In the genomic region with DNA sequence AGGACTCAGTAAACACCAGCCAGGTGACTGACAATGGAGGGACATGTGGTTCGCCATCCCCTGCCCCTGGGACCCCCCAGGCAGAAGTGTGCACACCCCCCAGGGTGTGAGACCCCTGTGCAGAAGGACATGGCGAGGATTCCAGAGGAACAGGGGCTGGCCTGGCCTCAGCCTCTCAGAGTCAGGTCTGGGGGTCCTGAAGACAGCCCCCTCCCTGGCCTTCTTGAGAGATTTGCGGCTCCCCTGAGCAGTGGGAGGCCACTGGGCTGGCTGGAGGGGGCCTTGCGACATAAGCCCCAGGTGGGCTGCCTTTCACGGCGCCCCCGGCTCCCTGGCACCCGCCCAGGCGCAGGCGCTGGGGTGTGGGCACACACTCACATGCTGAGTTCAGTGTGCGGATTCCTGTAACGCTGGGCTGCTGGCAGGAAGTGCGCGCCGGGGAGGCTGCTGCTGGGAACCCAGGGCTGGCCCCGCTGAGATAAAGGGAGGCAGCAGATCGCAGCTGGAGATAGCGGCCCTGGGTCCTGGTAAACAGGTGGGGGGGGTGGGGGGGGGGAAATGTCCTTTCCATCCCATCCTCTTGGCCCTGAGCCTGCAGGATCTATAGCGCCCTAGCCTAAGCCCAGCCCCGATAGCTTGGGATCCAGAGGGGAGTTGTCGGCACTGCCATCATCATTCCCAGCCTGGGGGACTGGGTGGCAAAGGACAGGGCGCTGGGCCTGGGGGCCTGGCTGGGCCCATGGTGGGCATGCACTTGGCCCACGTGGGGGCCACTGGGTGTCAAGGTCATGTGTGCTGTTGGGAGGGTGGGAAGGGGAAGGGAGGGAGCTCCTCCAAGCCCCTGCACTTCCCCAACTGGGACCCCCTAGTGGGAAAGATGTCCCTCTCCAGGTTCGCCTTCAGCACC, we compare ENCODE assay signal across 9 cellular contexts. TPM values are rescaled to one million over a fixed set of nuclear protein-coding genes. Genes with fewer than 3 reads are reported as not detected.
A peak's percentile ranks its signal among the peaks of the same experiment; 100 is the strongest.
DNase-seq lines count a peak whose midpoint lies in the region; ATAC-seq and TF ChIP-seq lines count a peak whose summit lies in the region.
"Had no signal": no experiment of that assay in that cellular context is flagged by ENCODE, and none has a peak within 500 bp of the region (broad histone marks: within the 10 kb centered on the region; RNA-seq: fewer than 3 reads in every experiment).

No MANE protein-coding gene starts in this region.

- H4K20me1 ChIP-seq in hepatocyte (ENCODE audit: insufficient read depth, poor library complexity, severe bottlenecking), result no peaks in the 10 kb centered on the region

- no peak overlapping the region for H2AFZ ChIP-seq in hepatocyte

- peak overlapping the region; percentile 92 for H3K27ac ChIP-seq in hepatocyte

- H3K27me3 ChIP-seq in BE2C (no peaks in the 10 kb centered on the region), hepatocyte (no peaks in the 10 kb centered on the region)

- peaks cover 52% of the 10 kb centered on the region for H3K4me1 Mint-ChIP-seq in activated T-cell treated with anti-CD3 and anti-CD28 coated beads, Interleukin-2, amount 50 U/mL, for 24 hours (ENCODE audit: low read depth)

- no peaks in the 10 kb centered on the region for H3K9me3 Mint-ChIP-seq in activated T-cell treated with anti-CD3 and anti-CD28 coated beads, Interleukin-2, amount 50 U/mL, for 24 hours

- H3K36me3 Mint-ChIP-seq in activated T-cell treated with anti-CD3 and anti-CD28 coated beads, Interleukin-2, amount 50 U/mL, for 24 hours (ENCODE audit: low read depth), result no peaks in the 10 kb centered on the region

- H3K4me2 ChIP-seq in hepatocyte, result peak overlapping the region; percentile 59

- H3K4me1 ChIP-seq in BE2C, result peaks cover 50% of the 10 kb centered on the region
- peaks cover 39% of the 10 kb centered on the region for H3K4me1 ChIP-seq in hepatocyte (ENCODE audit: insufficient read depth)

- H3K4me3 ChIP-seq in BE2C (ENCODE audit: low read depth, low read length), result peak overlapping the region; percentile 14; the same call in 1 of the 2 replicates
- no peak overlapping the region for H3K4me3 ChIP-seq in hepatocyte

- peak; percentile 89 for DNase-seq in BE2C
- DNase-seq in NCI-H774 (lab: John Stamatoyannopoulos, UW), result peak; percentile 25
- DNase-seq in activated T-cell treated with anti-CD3 and anti-CD28 coated beads, Interleukin-2, amount 50 U/mL, for 24 hours, result peak; percentile 83
- peak; percentile 74 for DNase-seq in hepatocyte (ENCODE audit: low spot score)
- DNase-seq in stimulated activated CD8-positive, alpha-beta memory T cell treated with anti-CD3 and anti-CD28 coated beads, Interleukin-12 subunit alpha, Interleukin-12 subunit beta, amount 100 ng/mL, for 4 hours (ENCODE audit: low read depth), result peak; percentile 33
- DNase-seq in Ammon's horn (ENCODE audit: low spot score), result no peak
- no peak for DNase-seq in NOMO-1 treated with DMSO at 0.1 percent for 48 hours (lab: John Stamatoyannopoulos, UW; ENCODE audit: unreplicated experiment)

- TF ChIP-seq CTCF in BE2C (IDR thresholded peaks at IDR 0.05; ENCODE audit: low read depth, low read length) (no peak), hepatocyte (IDR thresholded peaks at IDR 0.05; ENCODE audit: poor library complexity) (no peak)

- 39% methylated on average over 23 of the region's 24 CpGs for WGBS in hepatocyte (ENCODE audit: low lambda C conversion rate, missing lambda C conversion rate)

- H3K79me2 ChIP-seq in hepatocyte, result peaks cover 6% of the 10 kb centered on the region

- no peaks in the 10 kb centered on the region for H3K36me3 ChIP-seq in BE2C
- H3K36me3 ChIP-seq in hepatocyte (replicated peaks; ENCODE audit: insufficient read depth, low read depth), result no peaks in the 10 kb centered on the region

- H3K4me3 Mint-ChIP-seq in activated T-cell treated with anti-CD3 and anti-CD28 coated beads, Interleukin-2, amount 50 U/mL, for 24 hours, result peak overlapping the region; percentile 70

- H3K27ac Mint-ChIP-seq in activated T-cell treated with anti-CD3 and anti-CD28 coated beads, Interleukin-2, amount 50 U/mL, for 24 hours, result peak overlapping the region; percentile 87

- H3K27me3 Mint-ChIP-seq in activated T-cell treated with anti-CD3 and anti-CD28 coated beads, Interleukin-2, amount 50 U/mL, for 24 hours, result no peaks in the 10 kb centered on the region

- no peak for ATAC-seq in HG03159 (IDR thresholded peaks at IDR 0.05; ENCODE audit: unreplicated experiment)

- H3K9me3 ChIP-seq in BE2C (no peaks in the 10 kb centered on the region), hepatocyte (ENCODE audit: low read depth) (no peaks in the 10 kb centered on the region)

- H3K9me2 ChIP-seq in hepatocyte (replicated peaks; ENCODE audit: insufficient read depth), result no peaks in the 10 kb centered on the region

RNA-seq across cellular contexts. Expression of a gene that starts 27.1 kb away (rescaled TPM):
- not detected for polyA plus RNA-seq in BE2C (2012; ENCODE audit: insufficient read depth, insufficient read length, low read depth)
- total RNA-seq in hepatocyte, result 0.27 TPM in 1 of 2 replicates, not detected in the other
- polyA plus RNA-seq in hepatocyte, result 0.21 and 0.30 TPM in 2 replicates
- total RNA-seq: subcutaneous adipose tissue had no signal

RNA-seq across cellular contexts. Expression of a gene that starts 44.5 kb away (rescaled TPM):
- polyA plus RNA-seq in BE2C (2012; ENCODE audit: insufficient read depth, insufficient read length, low read depth), result 12.0 TPM
- 12.0 and 14.6 TPM in 2 replicates for total RNA-seq in hepatocyte
- polyA plus RNA-seq in hepatocyte, result 12.4 and 18.0 TPM in 2 replicates

Comparison
In these comparisons a context has a peak if more than half of its experiments do, and no peak if none do; other contexts are left out.
1. DNase-seq: peak in BE2C (single experiment), NCI-H774 (single experiment), activated T-cell treated with anti-CD3 and anti-CD28 coated beads, Interleukin-2, amount 50 U/mL, for 24 hours (single experiment), hepatocyte (single experiment) and stimulated activated CD8-positive, alpha-beta memory T cell treated with anti-CD3 and anti-CD28 coated beads, Interleukin-12 subunit alpha, Interleukin-12 subunit beta, amount 100 ng/mL, for 4 hours (single experiment); none in Ammon's horn (single experiment) and NOMO-1 treated with DMSO at 0.1 percent for 48 hours (single experiment).